28 cellular contexts compared by ENCODE assay signal in genomic region chr19:17572640-17573039, GRCh38.
"Had no signal": no experiment of that assay in that cellular context is flagged by ENCODE, and none has a peak within 500 bp of the region (broad histone marks: within the 10 kb centered on the region; RNA-seq: fewer than 3 reads in every experiment).

No MANE protein-coding gene starts in this region.

- H3K9me3 ChIP-seq: pancreas, prostate gland, suprapubic skin, tibial artery had no signal

- H3K4me3 ChIP-seq: pancreas, prostate gland, skin epidermis, suprapubic skin, tibial artery had no signal

- DNase-seq: activated CD4-positive, CD25-positive, alpha-beta regulatory T cell treated with anti-CD3 and anti-CD28 coated beads, Interleukin-2, amount 50 U/mL, for 72 hours; activated CD8-positive, alpha-beta memory T cell treated with anti-CD3 and anti-CD28 coated beads, Interleukin-2, amount 50 U/mL, for 4 hours; activated gamma-delta T cell treated with Interleukin-2 at 50 U/mL for 16 hours; activated T-cell treated with anti-CD3 and anti-CD28 coated beads, Interleukin-2, amount 50 U/mL, for 24 hours; effector CD8-positive, alpha-beta T cell; erythroblast; head of caudate nucleus; hippocampal formation; left cardiac atrium; left ventricle myocardium superior; pancreas; retina; stimulated activated CD4-positive, alpha-beta T cell treated with anti-CD3 and anti-CD28 coated beads, Interleukin-12 subunit alpha, Interleukin-12 subunit beta, amount 100 ng/mL, for 4 hours; stimulated activated CD4-positive, alpha-beta T cell treated with anti-CD3 and anti-CD28 coated beads, Interleukin-4, amount 100 ng/mL, for 1 hour; SW 1271; T-helper 9 cell; tibial artery had no signal

- FAIRE-seq: bronchial epithelial cell, colon, keratinocyte, pancreas had no signal

- H3K27ac Mint-ChIP-seq: activated naive CD4-positive, alpha-beta T cell treated with anti-CD3 and anti-CD28 coated beads, Interleukin-2, amount 50 U/mL, for 24 hours; activated T-cell treated with anti-CD3 and anti-CD28 coated beads, Interleukin-2, amount 50 U/mL, for 24 hours; activated T-helper 17 cell treated with anti-CD3 and anti-CD28 coated beads, Interleukin-2, amount 50 U/mL, for 72 hours; nephron; T-helper 1 cell treated with Interleukin-12 subunit alpha and Interleukin-12 subunit beta and Interleukin-4 antibody, amounts not matched to agents 30 μg/mL and 1 μg/mL, for 36 hours had no signal

- H3K4me1 Mint-ChIP-seq: activated T-helper 17 cell treated with anti-CD3 and anti-CD28 coated beads, Interleukin-2, amount 50 U/mL, for 72 hours; nephron had no signal

- H3K4me1 ChIP-seq: pancreas, prostate gland had no signal

- H3K27me3 Mint-ChIP-seq: activated naive CD4-positive, alpha-beta T cell treated with anti-CD3 and anti-CD28 coated beads, Interleukin-2, amount 50 U/mL, for 24 hours; activated T-cell treated with anti-CD3 and anti-CD28 coated beads, Interleukin-2, amount 50 U/mL, for 24 hours; activated T-helper 17 cell treated with anti-CD3 and anti-CD28 coated beads, Interleukin-2, amount 50 U/mL, for 72 hours had no signal

- H3K4me3 Mint-ChIP-seq: activated naive CD4-positive, alpha-beta T cell treated with anti-CD3 and anti-CD28 coated beads, Interleukin-2, amount 50 U/mL, for 24 hours; activated T-cell treated with anti-CD3 and anti-CD28 coated beads, Interleukin-2, amount 50 U/mL, for 24 hours; activated T-helper 17 cell treated with anti-CD3 and anti-CD28 coated beads, Interleukin-2, amount 50 U/mL, for 72 hours; nephron; T-helper 1 cell treated with Interleukin-12 subunit alpha and Interleukin-12 subunit beta and Interleukin-4 antibody, amounts not matched to agents 30 μg/mL and 1 μg/mL, for 36 hours had no signal

- ATAC-seq: activated T-helper 17 cell treated with anti-CD3 and anti-CD28 coated beads, Interleukin-2, amount 50 U/mL, for 72 hours; left cardiac atrium; left ventricle myocardium superior; pancreas; sciatic nerve had no signal

- H3K9me3 Mint-ChIP-seq: activated naive CD4-positive, alpha-beta T cell treated with anti-CD3 and anti-CD28 coated beads, Interleukin-2, amount 50 U/mL, for 24 hours; activated T-cell treated with anti-CD3 and anti-CD28 coated beads, Interleukin-2, amount 50 U/mL, for 24 hours; activated T-helper 17 cell treated with anti-CD3 and anti-CD28 coated beads, Interleukin-2, amount 50 U/mL, for 72 hours; nephron; T-helper 1 cell treated with Interleukin-12 subunit alpha and Interleukin-12 subunit beta and Interleukin-4 antibody, amounts not matched to agents 30 μg/mL and 1 μg/mL, for 36 hours had no signal

- H3K27me3 ChIP-seq: pancreas, suprapubic skin, tibial artery had no signal

- H3K27ac ChIP-seq: pancreas, prostate gland, skin epidermis, suprapubic skin, tibial artery had no signal
